Comparison of ENCODE assay signal across 23 cellular contexts in genomic region chr11:44224867-44225501, GRCh38.
"Had no signal": no experiment of that assay in that cellular context is flagged by ENCODE, and none has a peak within 500 bp of the region (broad histone marks: within the 10 kb centered on the region; RNA-seq: fewer than 3 reads in every experiment).

No MANE protein-coding gene starts in this region.

- DNase-seq: activated B cell treated with CpG ODN at 0.5 μM for 24 hours; activated CD4-positive, alpha-beta T cell treated with anti-CD3 and anti-CD28 coated beads for 36 hours; activated CD4-positive, alpha-beta T cell treated with anti-CD3 and anti-CD28 coated beads, Interleukin-2, amount 50 U/mL, for 4 hours; activated CD8-positive, alpha-beta memory T cell treated with anti-CD3 and anti-CD28 coated beads for 24 hours; activated CD8-positive, alpha-beta memory T cell treated with anti-CD3 and anti-CD28 coated beads, Interleukin-2, amount 50 U/mL, for 4 hours; activated naive CD4-positive, alpha-beta T cell; activated T-cell treated with anti-CD3 and anti-CD28 coated beads, Interleukin-2, amount 50 U/mL, for 24 hours; adrenal gland; esophagus squamous epithelium; immature natural killer cell; pancreas; right lobe of liver; stimulated activated CD4-positive, alpha-beta T cell treated with anti-CD3 and anti-CD28 coated beads, Interleukin-15, amount 100 ng/mL, for 24 hours; stimulated activated naive B cell treated with anti-CD40 and anti-IgM and Interleukin-4, amounts not matched to agents 10 μg/mL and 1 μg/mL and 100 μg/mL, for 72 hours; T-cell; T-helper 9 cell; transverse colon had no signal

- H3K27ac ChIP-seq: adrenal gland, coronary artery, esophagus squamous epithelium, neutrophil, pancreas, right lobe of liver, transverse colon had no signal

- H3K9me3 ChIP-seq: adrenal gland, esophagus squamous epithelium, neutrophil, pancreas, right lobe of liver, transverse colon had no signal

- ATAC-seq: activated CD4-positive, alpha-beta T cell treated with anti-CD3 and anti-CD28 coated beads for 36 hours; activated T-helper 17 cell treated with anti-CD3 and anti-CD28 coated beads, Interleukin-2, amount 50 U/mL, for 72 hours; left lobe of liver; natural killer cell treated with Interleukin-12 subunit alpha and Interleukin-12 subunit beta and Interleukin-15 and Interleukin-18, amount 100 ng/mL, for 72 hours; pancreas; right lobe of liver; stimulated activated naive B cell treated with anti-CD40 and anti-IgM and Interleukin-4, amounts not matched to agents 10 μg/mL and 1 μg/mL and 100 μg/mL, for 72 hours; T-cell had no signal

- H3K4me1 ChIP-seq: pancreas, right lobe of liver had no signal

- H3K4me2 ChIP-seq: smooth muscle cell had no signal

- H3K4me3 ChIP-seq: adrenal gland, coronary artery, esophagus squamous epithelium, pancreas, right lobe of liver, smooth muscle cell, transverse colon had no signal

- H3K36me3 ChIP-seq: adrenal gland, esophagus squamous epithelium, neutrophil, pancreas, right lobe of liver, transverse colon had no signal

- H3K27me3 ChIP-seq: adrenal gland, esophagus squamous epithelium, neutrophil, pancreas, right lobe of liver, transverse colon had no signal
